ENCODE assay signal across 1 cellular context in the genomic region with DNA sequence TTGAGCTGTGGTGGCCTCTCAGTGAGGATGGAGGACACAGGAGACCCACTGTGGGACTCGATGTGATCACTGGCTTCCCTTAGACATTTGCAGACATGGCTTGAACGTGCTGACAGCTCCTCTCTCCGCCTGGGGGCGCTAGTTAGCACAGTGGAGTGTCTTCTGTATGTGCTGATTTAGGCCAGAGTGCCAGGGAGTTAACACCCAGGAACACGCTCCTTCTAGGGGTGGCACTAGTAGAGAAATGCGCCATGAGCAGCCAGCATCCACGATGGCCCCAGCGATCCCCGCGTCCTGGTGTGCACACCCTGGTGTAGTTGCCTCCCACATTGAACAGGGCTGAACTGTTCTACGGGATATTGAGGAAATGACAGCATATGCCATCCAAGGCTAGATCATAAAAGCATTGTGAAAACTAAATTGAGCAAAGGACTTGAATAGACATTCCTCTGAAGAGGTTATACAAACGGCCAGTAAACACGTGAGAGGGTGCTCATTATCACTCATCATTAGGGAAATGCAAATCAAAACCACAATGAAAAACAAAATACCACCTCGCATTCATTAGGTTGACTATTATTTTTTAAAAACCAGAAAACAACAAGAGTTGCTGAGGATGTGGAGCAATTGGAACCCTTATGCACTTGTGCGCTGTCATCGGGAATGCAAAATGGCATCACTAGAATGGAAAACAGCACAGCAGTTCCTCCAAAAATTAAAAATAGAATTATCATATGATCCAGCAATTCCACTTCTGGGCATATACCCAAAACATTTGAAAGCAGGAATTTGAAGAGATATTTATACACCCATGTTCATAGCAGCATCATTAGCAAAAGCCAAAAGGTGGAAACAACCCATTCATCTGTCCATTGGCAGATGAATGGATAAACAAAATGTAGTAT.
TF ChIP-seq lines count a peak whose summit lies in the region.

No MANE protein-coding gene starts in this region.

TF ChIP-seq in K562, 482 proteins besides CTCF, POLR2A, EP300 and RAD21:
- TF ChIP-seq DPF2 (IDR thresholded peaks at IDR 0.05) (no peak), MXI1 (IDR thresholded peaks at IDR 0.05; ENCODE audit: low read depth, low read length) (no peak), MAFF (IDR thresholded peaks at IDR 0.05; ENCODE audit: low read length) (no peak), XRCC5 (IDR thresholded peaks at IDR 0.05; ENCODE audit: low read depth, low read length) (no peak), NFRKB (IDR thresholded peaks at IDR 0.05; ENCODE audit: low read depth) (no peak), NCOR1 (IDR thresholded peaks at IDR 0.05) (no peak), ZNF699 (CRISPR knock-in tag; IDR thresholded peaks at IDR 0.05; ENCODE audit: insufficient replicate concordance) (no peak), SMARCB1 (IDR thresholded peaks at IDR 0.05; ENCODE audit: insufficient read length, low read depth) (no peak), TCF7 (IDR thresholded peaks at IDR 0.05; ENCODE audit: borderline replicate concordance) (no peak), NR4A1 (CRISPR knock-in tag; IDR thresholded peaks at IDR 0.05) (no peak), NR4A1 (tag; IDR thresholded peaks at IDR 0.05) (no peak), ZNF668 (CRISPR knock-in tag; IDR thresholded peaks at IDR 0.05) (no peak)
- TF ChIP-seq, protein P1, sequence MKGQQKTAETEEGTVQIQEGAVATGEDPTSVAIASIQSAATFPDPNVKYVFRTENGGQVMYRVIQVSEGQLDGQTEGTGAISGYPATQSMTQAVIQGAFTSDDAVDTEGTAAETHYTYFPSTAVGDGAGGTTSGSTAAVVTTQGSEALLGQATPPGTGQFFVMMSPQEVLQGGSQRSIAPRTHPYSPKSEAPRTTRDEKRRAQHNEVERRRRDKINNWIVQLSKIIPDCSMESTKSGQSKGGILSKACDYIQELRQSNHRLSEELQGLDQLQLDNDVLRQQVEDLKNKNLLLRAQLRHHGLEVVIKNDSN (CRISPR knock-in tag; IDR thresholded peaks at IDR 0.05), result no peak
- TF ChIP-seq, protein P2, sequence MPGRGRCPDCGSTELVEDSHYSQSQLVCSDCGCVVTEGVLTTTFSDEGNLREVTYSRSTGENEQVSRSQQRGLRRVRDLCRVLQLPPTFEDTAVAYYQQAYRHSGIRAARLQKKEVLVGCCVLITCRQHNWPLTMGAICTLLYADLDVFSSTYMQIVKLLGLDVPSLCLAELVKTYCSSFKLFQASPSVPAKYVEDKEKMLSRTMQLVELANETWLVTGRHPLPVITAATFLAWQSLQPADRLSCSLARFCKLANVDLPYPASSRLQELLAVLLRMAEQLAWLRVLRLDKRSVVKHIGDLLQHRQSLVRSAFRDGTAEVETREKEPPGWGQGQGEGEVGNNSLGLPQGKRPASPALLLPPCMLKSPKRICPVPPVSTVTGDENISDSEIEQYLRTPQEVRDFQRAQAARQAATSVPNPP (IDR thresholded peaks at IDR 0.05; ENCODE audit: borderline replicate concordance, insufficient read depth, insufficient read length), result no peak
